In the genomic region with DNA sequence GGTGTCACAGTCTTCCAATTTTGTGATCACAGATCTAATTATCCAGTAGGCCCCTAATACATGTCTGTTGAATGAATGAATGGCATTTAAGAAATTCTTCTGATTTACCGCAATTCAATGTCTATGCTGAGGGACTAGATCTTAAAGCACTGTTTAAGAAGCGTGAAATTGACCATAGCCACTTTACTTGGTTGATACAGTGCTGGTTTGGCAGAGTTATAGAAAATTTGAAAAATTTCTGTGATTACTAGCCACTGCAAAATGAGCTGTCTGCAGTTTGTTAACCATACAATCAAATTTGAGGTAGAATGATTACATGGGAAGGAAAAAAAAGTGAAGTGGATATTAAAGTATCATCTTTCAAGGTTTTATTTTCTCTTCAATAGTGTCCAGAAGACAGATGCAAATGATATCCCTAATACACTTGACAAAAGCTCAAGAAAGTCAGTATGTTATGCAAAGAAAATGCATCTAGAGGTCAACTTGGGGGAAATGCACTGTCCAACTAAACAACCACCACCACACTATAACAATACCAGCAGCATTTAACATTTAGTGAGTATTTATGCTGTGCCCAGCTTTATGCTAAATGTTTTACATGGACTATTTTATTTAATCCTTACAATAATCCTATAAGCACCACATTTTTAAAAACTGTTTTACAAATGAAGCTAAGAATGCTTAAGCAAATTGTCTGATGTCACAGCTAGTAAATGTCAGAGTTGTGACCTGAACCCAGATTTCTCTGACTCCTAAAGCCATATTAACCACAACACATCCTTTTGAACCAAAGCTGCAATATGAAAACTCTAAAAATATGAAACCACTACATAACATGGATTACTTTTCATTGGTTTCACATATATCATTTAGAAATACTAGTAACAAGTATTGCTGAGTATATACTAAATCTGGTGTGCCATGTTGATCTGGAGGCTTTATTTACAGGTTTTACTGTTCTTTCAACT, we compare ENCODE assay signal across 1 cellular context.
TF ChIP-seq lines count a peak whose summit lies in the region.

No MANE protein-coding gene starts in this region.

TF ChIP-seq in SK-N-SH, 30 proteins besides CTCF, POLR2A, EP300 and RAD21 (continued from another document):
- TF ChIP-seq SMC3 (IDR thresholded peaks at IDR 0.05; ENCODE audit: low read depth, low read length) (no peak), EZH2phosphoT487 (IDR thresholded peaks at IDR 0.05; ENCODE audit: borderline replicate concordance, low read depth) (no peak), USF2 (IDR thresholded peaks at IDR 0.05; ENCODE audit: borderline replicate concordance, low read depth, low read length) (no peak), RXRA (IDR thresholded peaks at IDR 0.05; ENCODE audit: borderline replicate concordance, low read depth) (no peak)
TF ChIP-seq in SK-N-SH: peak in this region for 0.
